21 cellular contexts compared by ENCODE assay signal in the genomic region with DNA sequence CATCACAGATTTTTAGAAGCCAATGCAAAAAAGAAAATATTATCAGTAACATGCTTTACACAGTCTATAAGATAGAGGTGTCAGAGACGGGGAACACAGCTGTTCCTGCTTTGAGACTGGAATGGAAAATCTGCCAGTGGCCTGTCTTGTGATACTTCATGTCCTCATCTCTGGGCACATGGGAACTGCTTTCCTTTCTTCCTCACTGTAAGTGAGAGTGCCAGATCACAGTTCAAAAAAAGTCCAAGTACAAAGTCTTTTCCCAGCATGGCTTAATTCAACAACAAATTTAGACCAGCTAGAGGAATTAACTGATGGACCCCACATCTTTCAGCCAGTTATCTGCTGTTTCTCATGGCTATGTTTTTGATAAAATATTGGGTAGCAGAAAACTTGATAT.
DNase-seq lines count a peak whose midpoint lies in the region; ATAC-seq and TF ChIP-seq lines count a peak whose summit lies in the region.
"Had no signal": no experiment of that assay in that cellular context is flagged by ENCODE, and none has a peak within 500 bp of the region (broad histone marks: within the 10 kb centered on the region; RNA-seq: fewer than 3 reads in every experiment).

No MANE protein-coding gene starts in this region.

- H3K4me3 Mint-ChIP-seq in naive thymus-derived CD8-positive, alpha-beta T cell, result no peak overlapping the region
- H3K4me3 Mint-ChIP-seq in MCF 10A (ENCODE audit: unreplicated experiment), result no peak overlapping the region
- H3K4me3 Mint-ChIP-seq: CD14-positive monocyte, IgD-negative memory B cell had no signal

- no peak for TF ChIP-seq POLR2A in HCT116 (IDR thresholded peaks at IDR 0.05; ENCODE audit: borderline replicate concordance, extremely low read depth, insufficient read depth, insufficient read length)

- H3K9ac ChIP-seq in HCT116 (ENCODE audit: low read length) (no peak overlapping the region), smooth muscle cell (ENCODE audit: low read depth) (no peak overlapping the region)

- H3K9me2 ChIP-seq in HCT116 (ENCODE audit: insufficient read depth), result 0 out of 2 replicates have a peak, but pooled peaks cover 2% of the 10 kb centered on the region

- BruUV-seq in HCT116 (replicated peaks; lab: Mats Ljungman, UMichigan) (no TSS peak), MCF 10A (replicated peaks; lab: Mats Ljungman, UMichigan) (no TSS peak)

- peak overlapping the region; percentile 88; the same call in 1 of the 2 replicates for H3K27ac ChIP-seq in HCT116 (ENCODE audit: low read depth, low read length)
- H3K27ac ChIP-seq in RWPE2 (ENCODE audit: poor library complexity, severe bottlenecking), result peak overlapping the region; percentile 98
- peak overlapping the region; percentile 89 for H3K27ac ChIP-seq in smooth muscle cell (ENCODE audit: low read depth)
- H3K27ac ChIP-seq: SJSA1 had no signal

- no peak overlapping the region for H3K27ac Mint-ChIP-seq in naive thymus-derived CD8-positive, alpha-beta T cell
- no peak overlapping the region for H3K27ac Mint-ChIP-seq in MCF 10A (ENCODE audit: low read depth, unreplicated experiment)
- H3K27ac Mint-ChIP-seq: IgD-negative memory B cell had no signal

- peaks cover 3% of the 10 kb centered on the region for H3F3A ChIP-seq in smooth muscle cell (ENCODE audit: low read depth)

- DNase-seq in HCT116 (ENCODE audit: low read depth, low spot score) (no peak), RWPE2 (ENCODE audit: low spot score) (no peak), left ventricle myocardium superior (no peak), smooth muscle cell (lab: John Stamatoyannopoulos, UW; ENCODE audit: unreplicated experiment) (no peak), MCF 10A (ENCODE audit: unreplicated experiment) (no peak)
- no peak for DNase-seq in naive thymus-derived CD8-positive, alpha-beta T cell
- DNase-seq: ACHN; AML-193; COR-L47; DMS153; Kasumi-1; NCI-H1105; NCI-H1694 treated with DMSO at 0.1 percent for 48 hours; NCI-H226; NCI-H524 treated with DMSO at 0.1 percent for 48 hours; NK-92 treated with Interleukin-12 subunit alpha and Interleukin-12 subunit beta, amount 100 ng/mL, for 24 hours; RPMI8226 had no signal

- CTCF ChIA-PET in HCT116 (lab: Charles Lee) (no interaction called here), MCF 10A (lab: Yijun Ruan, JAX) (interaction anchor here (0.5 to 0.6 kb wide), 2 partner anchors 234 to 1666 kb away, joined by 4 read pairs; no protein-coding TSS in a partner anchor)

- H3K36me3 ChIP-seq in HCT116 (ENCODE audit: control insufficient read depth in 1 of 2, insufficient read depth in 2 of 2, low read length in 2 of 2) (no peaks in the 10 kb centered on the region), RWPE2 (ENCODE audit: low read depth) (no peaks in the 10 kb centered on the region), smooth muscle cell (ENCODE audit: low read depth) (no peaks in the 10 kb centered on the region)

- H3K9me3 ChIP-seq in HCT116 (ENCODE audit: control insufficient read depth in 1 of 2, insufficient read depth in 1 of 2, low read depth in 1 of 2, low read length in 2 of 2) (no peaks in the 10 kb centered on the region; a peak in 1 of 4 replicates), RWPE2 (ENCODE audit: severe bottlenecking) (no peaks in the 10 kb centered on the region), smooth muscle cell (replicated peaks; ENCODE audit: low read depth) (no peaks in the 10 kb centered on the region)
- H3K9me3 ChIP-seq: SJSA1 had no signal

- H3K4me2 ChIP-seq in HCT116 (ENCODE audit: low read length) (no peak overlapping the region), smooth muscle cell (no peak overlapping the region)

- H2AFZ ChIP-seq in HCT116 (ENCODE audit: low read depth, low read length, poor library complexity, severe bottlenecking), result no peak overlapping the region
- no peak overlapping the region for H2AFZ ChIP-seq in smooth muscle cell (ENCODE audit: low read depth)

- H3K27me3 ChIP-seq in HCT116 (ENCODE audit: insufficient read depth, low read length), result no peaks in the 10 kb centered on the region
- H3K27me3 ChIP-seq in RWPE2 (ENCODE audit: insufficient read depth, poor library complexity, severe bottlenecking), result no peaks in the 10 kb centered on the region
- H3K27me3 ChIP-seq in smooth muscle cell (ENCODE audit: low read depth), result no peaks in the 10 kb centered on the region
- H3K27me3 ChIP-seq: SJSA1 had no signal

- ATAC-seq in HCT116 (no peak), RWPE2 (ENCODE audit: low read depth) (no peak), left ventricle myocardium superior (peak; percentile 82), GM21447 (IDR thresholded peaks at IDR 0.05; ENCODE audit: unreplicated experiment) (no peak)
- ATAC-seq in naive thymus-derived CD8-positive, alpha-beta T cell, result no peak

- intact Hi-C loops in HCT116 (cut with micrococcal nuclease) (no loop called here), left ventricle myocardium superior (cut with micrococcal nuclease) (no loop called here), MCF 10A (cut with micrococcal nuclease) (no loop called here)

- TF ChIP-seq CTCF in HCT116 (IDR thresholded peaks at IDR 0.05 in 2 of 3, conservative IDR thresholded peaks at IDR 0.05 in 1 of 3; ENCODE audit: borderline replicate concordance in 1 of 3, insufficient read depth in 1 of 3, low read depth in 2 of 3, low read length in 2 of 3) (no peak), RWPE2 (IDR thresholded peaks at IDR 0.05; ENCODE audit: poor library complexity, severe bottlenecking) (no peak), smooth muscle cell (IDR thresholded peaks at IDR 0.05; ENCODE audit: borderline replicate concordance, insufficient read depth, poor library complexity, severe bottlenecking) (no peak), MCF 10A (IDR thresholded peaks at IDR 0.05; ENCODE audit: unreplicated experiment) (no peak)

- H3K4me1 ChIP-seq in HCT116 (ENCODE audit: control insufficient read depth in 1 of 2, insufficient read depth in 2 of 2, low read length in 2 of 2), result peaks cover 47 to 53% of the 10 kb centered on the region in 2 experiments
- peaks cover 51% of the 10 kb centered on the region for H3K4me1 ChIP-seq in RWPE2 (ENCODE audit: insufficient read depth, poor library complexity, severe bottlenecking)
- no peaks in the 10 kb centered on the region for H3K4me1 ChIP-seq in smooth muscle cell (ENCODE audit: low read depth)

- H4K20me1 ChIP-seq in HCT116 (ENCODE audit: insufficient read depth), result no peaks in the 10 kb centered on the region
- H4K20me1 ChIP-seq in smooth muscle cell (ENCODE audit: low read depth), result no peaks in the 10 kb centered on the region

- no peak overlapping the region for H3K4me3 ChIP-seq in HCT116 (replicated peaks in 1 of 2; ENCODE audit: low read depth in 1 of 2, low read length in 2 of 2)
- no peak overlapping the region for H3K4me3 ChIP-seq in RWPE2 (ENCODE audit: severe bottlenecking)
- H3K4me3 ChIP-seq in smooth muscle cell, result no peak overlapping the region
- H3K4me3 ChIP-seq: SJSA1 had no signal

- H3K27me3 Mint-ChIP-seq in naive thymus-derived CD8-positive, alpha-beta T cell, result no peaks in the 10 kb centered on the region
- no peaks in the 10 kb centered on the region for H3K27me3 Mint-ChIP-seq in MCF 10A (ENCODE audit: insufficient read depth, unreplicated experiment)
- H3K27me3 Mint-ChIP-seq: IgD-negative memory B cell had no signal

- RAD21 ChIA-PET in HCT116 (lab: Charles Lee; ENCODE audit: low non-redundant PET in 1 of 2, low total read pairs in 2 of 2, uncharacterized antibody in 2 of 2, unreplicated experiment in 2 of 2), result no interaction called here

- H3K36me3 Mint-ChIP-seq in naive thymus-derived CD8-positive, alpha-beta T cell, result peaks cover 33 to 65% (median 34%) of the 10 kb centered on the region in 3 donors
- no peaks in the 10 kb centered on the region for H3K36me3 Mint-ChIP-seq in MCF 10A (ENCODE audit: insufficient read depth, unreplicated experiment)

- H3K79me2 ChIP-seq in HCT116 (ENCODE audit: insufficient read depth, low read length) (no peaks in the 10 kb centered on the region), smooth muscle cell (ENCODE audit: low read depth) (no peaks in the 10 kb centered on the region)

- TF ChIP-seq RAD21 in HCT116 (IDR thresholded peaks at IDR 0.05; ENCODE audit: low read depth), result no peak

- WGBS in smooth muscle cell (ENCODE audit: low lambda C conversion rate), result 68% methylated on average over 1 of the region's 1 CpG

- POLR2A ChIA-PET in HCT116 (lab: Charles Lee) (no interaction called here), MCF 10A (lab: Yijun Ruan, JAX) (interaction anchor here (0.7 kb wide), 1 partner anchor 9 kb away, joined by 4 read pairs; no protein-coding TSS in a partner anchor)
- POLR2A ChIA-PET in naive thymus-derived CD8-positive, alpha-beta T cell (lab: Charles Lee), result no interaction called here

- peaks cover 0 to 6% (median 0%) of the 10 kb centered on the region in 4 donors for H3K4me1 Mint-ChIP-seq in naive thymus-derived CD8-positive, alpha-beta T cell
- peaks cover 32% of the 10 kb centered on the region for H3K4me1 Mint-ChIP-seq in MCF 10A (ENCODE audit: insufficient read depth, unreplicated experiment)

- peaks cover 0 to 14% (median 7%) of the 10 kb centered on the region in 9 donors for H3K9me3 Mint-ChIP-seq in naive thymus-derived CD8-positive, alpha-beta T cell
- H3K9me3 Mint-ChIP-seq in MCF 10A (ENCODE audit: unreplicated experiment), result peaks cover 11% of the 10 kb centered on the region

TF ChIP-seq in HCT116, 20 proteins besides CTCF, POLR2A, EP300 and RAD21:
- TF ChIP-seq JUND (IDR thresholded peaks at IDR 0.05), result no peak
- TF ChIP-seq, protein P1, sequence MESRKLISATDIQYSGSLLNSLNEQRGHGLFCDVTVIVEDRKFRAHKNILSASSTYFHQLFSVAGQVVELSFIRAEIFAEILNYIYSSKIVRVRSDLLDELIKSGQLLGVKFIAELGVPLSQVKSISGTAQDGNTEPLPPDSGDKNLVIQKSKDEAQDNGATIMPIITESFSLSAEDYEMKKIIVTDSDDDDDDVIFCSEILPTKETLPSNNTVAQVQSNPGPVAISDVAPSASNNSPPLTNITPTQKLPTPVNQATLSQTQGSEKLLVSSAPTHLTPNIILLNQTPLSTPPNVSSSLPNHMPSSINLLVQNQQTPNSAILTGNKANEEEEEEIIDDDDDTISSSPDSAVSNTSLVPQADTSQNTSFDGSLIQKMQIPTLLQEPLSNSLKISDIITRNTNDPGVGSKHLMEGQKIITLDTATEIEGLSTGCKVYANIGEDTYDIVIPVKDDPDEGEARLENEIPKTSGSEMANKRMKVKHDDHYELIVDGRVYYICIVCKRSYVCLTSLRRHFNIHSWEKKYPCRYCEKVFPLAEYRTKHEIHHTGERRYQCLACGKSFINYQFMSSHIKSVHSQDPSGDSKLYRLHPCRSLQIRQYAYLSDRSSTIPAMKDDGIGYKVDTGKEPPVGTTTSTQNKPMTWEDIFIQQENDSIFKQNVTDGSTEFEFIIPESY (IDR thresholded peaks at IDR 0.05; ENCODE audit: extremely low read depth, insufficient replicate concordance, low read length), result no peak
